Comparison of ENCODE assay signal across 1 cellular context in genomic region chr2:74424995-74425406, GRCh38.
TF ChIP-seq lines count a peak whose summit lies in the region.

No MANE protein-coding gene starts in this region.

TF ChIP-seq in WTC11, 78 proteins besides CTCF, POLR2A, EP300 and RAD21 (continued from another document):
- no peak for TF ChIP-seq ATF6 (CRISPR knock-in tag; IDR thresholded peaks at IDR 0.05)
- no peak for TF ChIP-seq JAZF1 (CRISPR knock-in tag; IDR thresholded peaks at IDR 0.05)
- no peak for TF ChIP-seq RELA (CRISPR knock-in tag; IDR thresholded peaks at IDR 0.05; ENCODE audit: borderline replicate concordance)
- no peak for TF ChIP-seq FOXP1 (CRISPR knock-in tag; IDR thresholded peaks at IDR 0.05; ENCODE audit: borderline replicate concordance)
- no peak for TF ChIP-seq MLX (CRISPR knock-in tag; IDR thresholded peaks at IDR 0.05)
- TF ChIP-seq PREB (CRISPR knock-in tag; IDR thresholded peaks at IDR 0.05; ENCODE audit: borderline replicate concordance): 0 out of 2 replicates have a peak, but pooled peaks have one; percentile 14
